Comparison of ENCODE assay signal across 21 cellular contexts in the genomic region with DNA sequence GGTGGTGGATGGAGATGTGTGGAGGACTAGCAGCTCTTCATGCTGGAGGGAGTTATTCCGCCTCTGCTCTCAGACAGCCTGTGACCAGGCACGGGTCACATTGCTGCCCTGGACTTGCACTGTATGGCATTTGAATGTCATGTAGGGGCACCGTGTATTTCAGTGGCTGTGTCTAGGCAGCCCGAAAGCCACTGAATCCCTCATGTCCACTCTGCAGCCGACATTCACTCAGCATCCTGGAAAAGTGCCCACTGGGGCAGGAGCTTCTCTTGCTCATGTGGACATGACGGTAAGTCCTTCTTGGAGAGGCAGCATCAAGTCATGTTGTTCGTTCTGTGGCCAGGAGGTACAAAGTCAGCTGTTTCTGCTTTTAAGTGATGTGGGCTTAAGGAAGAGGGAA.
DNase-seq lines count a peak whose midpoint lies in the region; ATAC-seq and TF ChIP-seq lines count a peak whose summit lies in the region.
"Had no signal": no experiment of that assay in that cellular context is flagged by ENCODE, and none has a peak within 500 bp of the region (broad histone marks: within the 10 kb centered on the region; RNA-seq: fewer than 3 reads in every experiment).

No MANE protein-coding gene starts in this region.

- H3K4me2 ChIP-seq in BLaER1: peak overlapping the region; percentile 90

- no peak for TF ChIP-seq CTCF in fibroblast of the aortic adventitia (IDR thresholded peaks at IDR 0.05; ENCODE audit: insufficient read depth, low read length)
- TF ChIP-seq CTCF in psoas muscle (IDR thresholded peaks at IDR 0.05): no peak

- no peak overlapping the region for H3K4me3 ChIP-seq in BLaER1
- H3K4me3 ChIP-seq in fibroblast of the aortic adventitia (ENCODE audit: low read depth, low read length): no peak overlapping the region
- H3K4me3 ChIP-seq in psoas muscle: no peak overlapping the region
- H3K4me3 ChIP-seq: MG63, SJSA1 had no signal

- H3K27me3 ChIP-seq in BLaER1: no peaks in the 10 kb centered on the region
- H3K27me3 ChIP-seq in psoas muscle (ENCODE audit: insufficient read depth in 3 of 3, low read length in 2 of 3): no peaks in the 10 kb centered on the region
- H3K27me3 ChIP-seq: BE2C, MG63, SJSA1 had no signal

- peaks cover 20% of the 10 kb centered on the region; the same call in 1 of the 2 replicates for H4K20me1 ChIP-seq in BLaER1

- H3K27ac ChIP-seq in BLaER1 (peak overlapping the region; percentile 85), psoas muscle (no peak overlapping the region)
- H3K27ac ChIP-seq: brain microvascular endothelial cell, foreskin keratinocyte, SJSA1 had no signal

- H3K4me1 ChIP-seq in BLaER1 (peaks cover 95% of the 10 kb centered on the region), psoas muscle (peaks cover 33% of the 10 kb centered on the region)
- H3K4me1 ChIP-seq: BE2C, foreskin keratinocyte had no signal

- H3K36me3 ChIP-seq in BLaER1 (no peaks in the 10 kb centered on the region), psoas muscle (ENCODE audit: insufficient read depth in 1 of 2, low read depth in 1 of 2) (no peaks in the 10 kb centered on the region)
- H3K36me3 ChIP-seq: BE2C, brain microvascular endothelial cell, MG63, SJSA1 had no signal

- DNase-seq in LHCN-M2 (ENCODE audit: low read depth) (peak; percentile 32), fibroblast of the aortic adventitia (ENCODE audit: low read depth) (peak; percentile 44), psoas muscle (peak; percentile 61 to 78), NOMO-1 treated with DMSO at 0.1 percent for 48 hours (lab: John Stamatoyannopoulos, UW; ENCODE audit: unreplicated experiment) (no peak), cerebellar cortex (ENCODE audit: low spot score) (no peak)
- DNase-seq: activated CD4-positive, alpha-beta T cell treated with anti-CD3 and anti-CD28 coated beads for 1 hour; activated naive CD4-positive, alpha-beta T cell treated with anti-CD3 and anti-CD28 coated beads, Interleukin-2, amount 50 U/mL, for 16 hours; BE2C; brain microvascular endothelial cell; DMS 273 treated with DMSO at 0.1 percent for 48 hours; foreskin keratinocyte; MG63; NCI-H187 treated with DMSO at 0.1 percent for 48 hours; NCI-H510A treated with DMSO at 0.1 percent for 48 hours; nephron progenitor cell; OCI-M1 had no signal

- 25 to 39% (median 27%) methylated on average over 7 of the region's 7 CpGs for WGBS in psoas muscle, 3 donors

- H3K9ac ChIP-seq in BLaER1: peak overlapping the region; percentile 75

- intact Hi-C loops in psoas muscle (cut with DNase I): no loop called here

- no peaks in the 10 kb centered on the region for H3K9me3 ChIP-seq in BLaER1
- H3K9me3 ChIP-seq in psoas muscle: no peaks in the 10 kb centered on the region
- H3K9me3 ChIP-seq: BE2C, MG63, SJSA1 had no signal

- ATAC-seq in psoas muscle (peak; percentile 52 to 76 (median 59)), HG03108 (IDR thresholded peaks at IDR 0.05; ENCODE audit: unreplicated experiment) (no peak), GM19452 (IDR thresholded peaks at IDR 0.05; ENCODE audit: unreplicated experiment) (no peak)
- ATAC-seq: foreskin keratinocyte, HCT116 had no signal

Comparison
In these comparisons a context has a peak if more than half of its experiments do, and no peak if none do; other contexts are left out.
1. DNase-seq: peak in LHCN-M2 (single experiment), fibroblast of the aortic adventitia (single experiment) and psoas muscle (2 of 2); none in NOMO-1 treated with DMSO at 0.1 percent for 48 hours (single experiment) and cerebellar cortex (single experiment).
2. ATAC-seq: peak in psoas muscle (4 of 4); none in HG03108 (single experiment) and GM19452 (single experiment).